Comparison of ENCODE assay signal across 38 cellular contexts in genomic region chr1:60069691-60070090, GRCh38. TPM values are rescaled to one million over a fixed set of nuclear protein-coding genes. Genes with fewer than 3 reads are reported as not detected.
"Had no signal": no experiment of that assay in that cellular context is flagged by ENCODE, and none has a peak within 500 bp of the region (broad histone marks: within the 10 kb centered on the region; RNA-seq: fewer than 3 reads in every experiment).

No MANE protein-coding gene starts in this region.

- H3K4me3 ChIP-seq: adrenal gland, ascending aorta, breast epithelium, cardiac muscle cell, coronary artery, dorsolateral prefrontal cortex, gastroesophageal sphincter, heart right ventricle had no signal

- H3K4me3 Mint-ChIP-seq: activated CD4-positive, alpha-beta memory T cell treated with anti-CD3 and anti-CD28 coated beads for 36 hours; activated CD8-positive, alpha-beta memory T cell treated with anti-CD3 and anti-CD28 coated beads, Interleukin-2, amount 10 ng/mL, durations not matched to agents 7 days and 5 days; activated CD8-positive, alpha-beta T cell treated with anti-CD3 and anti-CD28 coated beads, Interleukin-2, amount 10 ng/mL, durations not matched to agents 7 days and 5 days; activated naive CD4-positive, alpha-beta T cell treated with anti-CD3 and anti-CD28 coated beads for 36 hours; activated naive CD4-positive, alpha-beta T cell treated with anti-CD3 and anti-CD28 coated beads, Interleukin-2, amount 50 U/mL, for 24 hours; activated naive CD8-positive, alpha-beta T cell treated with anti-CD3 and anti-CD28 coated beads for 36 hours; activated naive CD8-positive, alpha-beta T cell treated with anti-CD3 and anti-CD28 coated beads, Interleukin-2, amount 50 U/mL, for 24 hours; activated T-helper 1 cell treated with anti-CD3 and anti-CD28 coated beads, Interleukin-12 subunit alpha, Interleukin-12 subunit beta, Interleukin-2, Interleukin-4 antibody, amounts not matched to agents 30 ng/mL and 10 ng/mL and 1 ng/mL, durations not matched to agents 14 hours and 24 hours and 36 hours; brain; dendritic cell treated with granulocyte-macrophage colony-stimulating factor and Interleukin-4, amounts not matched to agents 40 ng/mL and 50 ng/mL, for 4 days; endodermal cell; WTC11 had no signal

- H3K36me3 ChIP-seq: adrenal gland, ascending aorta, breast epithelium, cardiac muscle cell, gastroesophageal sphincter, heart right ventricle had no signal

- DNase-seq: activated CD4-positive, alpha-beta memory T cell treated with anti-CD3 and anti-CD28 coated beads for 36 hours; activated CD4-positive, alpha-beta T cell treated with anti-CD3 and anti-CD28 coated beads for 1 hour; activated CD4-positive, alpha-beta T cell treated with anti-CD3 and anti-CD28 coated beads for 4 hours; activated CD4-positive, alpha-beta T cell treated with anti-CD3 and anti-CD28 coated beads, Interleukin-2, amount 50 U/mL, for 1 hour; activated CD8-positive, alpha-beta memory T cell treated with anti-CD3 and anti-CD28 coated beads, Interleukin-2, amount 10 ng/mL, durations not matched to agents 7 days and 5 days; activated CD8-positive, alpha-beta memory T cell treated with anti-CD3 and anti-CD28 coated beads, Interleukin-2, amount 50 U/mL, for 4 hours; activated CD8-positive, alpha-beta T cell treated with anti-CD3 and anti-CD28 coated beads, Interleukin-2, amount 10 ng/mL, durations not matched to agents 7 days and 5 days; activated effector memory CD4-positive, alpha-beta T cell treated with anti-CD3 and anti-CD28 coated beads, Interleukin-2, amount 50 U/mL, for 16 hours; activated naive CD4-positive, alpha-beta T cell treated with anti-CD3 and anti-CD28 coated beads for 36 hours; activated naive CD8-positive, alpha-beta T cell treated with anti-CD3 and anti-CD28 coated beads for 36 hours; activated naive CD8-positive, alpha-beta T cell treated with anti-CD3 and anti-CD28 coated beads, Interleukin-2, amount 50 U/mL, for 24 hours; activated T-cell treated with anti-CD3 and anti-CD28 coated beads, Interleukin-2, amount 50 U/mL, for 1 hour; activated T-cell treated with anti-CD3 and anti-CD28 coated beads, Interleukin-2, amount 50 U/mL, for 48 hours; adrenal gland; central memory CD4-positive, alpha-beta T cell; cerebellar nuclear complex; dorsolateral prefrontal cortex; effector memory CD4-positive, alpha-beta T cell; endodermal cell; foreskin melanocyte; heart right ventricle; T-helper 2 cell had no signal

- H3K27me3 ChIP-seq: ascending aorta had no signal

- H3K4me1 ChIP-seq: adrenal gland, breast epithelium had no signal

- H3K4me1 Mint-ChIP-seq: activated CD8-positive, alpha-beta memory T cell treated with anti-CD3 and anti-CD28 coated beads, Interleukin-2, amount 10 ng/mL, durations not matched to agents 7 days and 5 days; activated naive CD4-positive, alpha-beta T cell treated with anti-CD3 and anti-CD28 coated beads, Interleukin-2, amount 50 U/mL, for 24 hours; activated naive CD8-positive, alpha-beta T cell treated with anti-CD3 and anti-CD28 coated beads for 36 hours; activated naive CD8-positive, alpha-beta T cell treated with anti-CD3 and anti-CD28 coated beads, Interleukin-2, amount 50 U/mL, for 24 hours; brain had no signal

- H3K36me3 Mint-ChIP-seq: activated CD4-positive, alpha-beta memory T cell treated with anti-CD3 and anti-CD28 coated beads for 36 hours; activated CD8-positive, alpha-beta memory T cell treated with anti-CD3 and anti-CD28 coated beads, Interleukin-2, amount 10 ng/mL, durations not matched to agents 7 days and 5 days; activated naive CD4-positive, alpha-beta T cell treated with anti-CD3 and anti-CD28 coated beads, Interleukin-2, amount 50 U/mL, for 24 hours; activated naive CD8-positive, alpha-beta T cell treated with anti-CD3 and anti-CD28 coated beads for 36 hours; brain; WTC11 had no signal

- H3K9me3 Mint-ChIP-seq: activated CD4-positive, alpha-beta memory T cell treated with anti-CD3 and anti-CD28 coated beads for 36 hours; activated naive CD4-positive, alpha-beta T cell treated with anti-CD3 and anti-CD28 coated beads for 36 hours; activated naive CD4-positive, alpha-beta T cell treated with anti-CD3 and anti-CD28 coated beads, Interleukin-2, amount 50 U/mL, for 24 hours; activated naive CD8-positive, alpha-beta T cell treated with anti-CD3 and anti-CD28 coated beads for 36 hours; activated naive CD8-positive, alpha-beta T cell treated with anti-CD3 and anti-CD28 coated beads, Interleukin-2, amount 50 U/mL, for 24 hours; activated T-helper 1 cell treated with anti-CD3 and anti-CD28 coated beads, Interleukin-12 subunit alpha, Interleukin-12 subunit beta, Interleukin-2, Interleukin-4 antibody, amounts not matched to agents 30 ng/mL and 10 ng/mL and 1 ng/mL, durations not matched to agents 14 hours and 24 hours and 36 hours; activated T-helper 2 cell treated with anti-CD3 and anti-CD28 coated beads, Interferon-gamma antibody, Interleukin-2, Interleukin-4, amounts not matched to agents 10 μg/mL and 5 μg/mL and 100 μg/mL, durations not matched to agents 14 hours and 24 hours and 36 hours; dendritic cell treated with granulocyte-macrophage colony-stimulating factor and Interleukin-4, amounts not matched to agents 40 ng/mL and 50 ng/mL, for 4 days; endodermal cell; WTC11 had no signal

- H3K9me3 ChIP-seq: adrenal gland, ascending aorta, breast epithelium, gastroesophageal sphincter, heart right ventricle had no signal

- H3K27ac ChIP-seq: adrenal gland, ascending aorta, breast epithelium, cardiac muscle cell, coronary artery, dorsolateral prefrontal cortex, gastroesophageal sphincter, heart right ventricle had no signal

- ATAC-seq: activated CD8-positive, alpha-beta memory T cell treated with anti-CD3 and anti-CD28 coated beads, Interleukin-2, amount 10 ng/mL, durations not matched to agents 7 days and 5 days; activated CD8-positive, alpha-beta T cell treated with anti-CD3 and anti-CD28 coated beads, Interleukin-2, amount 10 ng/mL, durations not matched to agents 7 days and 5 days; activated naive CD8-positive, alpha-beta T cell treated with anti-CD3 and anti-CD28 coated beads, Interleukin-2, amount 50 U/mL, for 24 hours; esophagus mucosa; gastroesophageal sphincter; heart right ventricle; WTC11 had no signal

- H3K27ac Mint-ChIP-seq: activated CD4-positive, alpha-beta memory T cell treated with anti-CD3 and anti-CD28 coated beads for 36 hours; activated CD8-positive, alpha-beta memory T cell treated with anti-CD3 and anti-CD28 coated beads, Interleukin-2, amount 10 ng/mL, durations not matched to agents 7 days and 5 days; activated CD8-positive, alpha-beta T cell treated with anti-CD3 and anti-CD28 coated beads, Interleukin-2, amount 10 ng/mL, durations not matched to agents 7 days and 5 days; activated naive CD4-positive, alpha-beta T cell treated with anti-CD3 and anti-CD28 coated beads for 36 hours; activated naive CD4-positive, alpha-beta T cell treated with anti-CD3 and anti-CD28 coated beads, Interleukin-2, amount 50 U/mL, for 24 hours; activated naive CD8-positive, alpha-beta T cell treated with anti-CD3 and anti-CD28 coated beads for 36 hours; activated naive CD8-positive, alpha-beta T cell treated with anti-CD3 and anti-CD28 coated beads, Interleukin-2, amount 50 U/mL, for 24 hours; activated T-helper 1 cell treated with anti-CD3 and anti-CD28 coated beads, Interleukin-12 subunit alpha, Interleukin-12 subunit beta, Interleukin-2, Interleukin-4 antibody, amounts not matched to agents 30 ng/mL and 10 ng/mL and 1 ng/mL, durations not matched to agents 14 hours and 24 hours and 36 hours; activated T-helper 2 cell treated with anti-CD3 and anti-CD28 coated beads, Interferon-gamma antibody, Interleukin-2, Interleukin-4, amounts not matched to agents 10 μg/mL and 5 μg/mL and 100 μg/mL, durations not matched to agents 14 hours and 24 hours and 36 hours; brain; dendritic cell treated with granulocyte-macrophage colony-stimulating factor and Interleukin-4, amounts not matched to agents 40 ng/mL and 50 ng/mL, for 4 days; endodermal cell; WTC11 had no signal

RNA-seq across cellular contexts. Expression of gene C1orf87, which starts 3.9 kb away (rescaled TPM):
- total RNA-seq: activated CD4-positive, alpha-beta memory T cell treated with anti-CD3 and anti-CD28 coated beads for 36 hours; activated CD8-positive, alpha-beta memory T cell treated with anti-CD3 and anti-CD28 coated beads for 36 hours; activated CD8-positive, alpha-beta memory T cell treated with anti-CD3 and anti-CD28 coated beads, Interleukin-2, amount 10 ng/mL, durations not matched to agents 7 days and 5 days; activated CD8-positive, alpha-beta T cell treated with anti-CD3 and anti-CD28 coated beads, Interleukin-2, amount 10 ng/mL, durations not matched to agents 7 days and 5 days; activated naive CD4-positive, alpha-beta T cell treated with anti-CD3 and anti-CD28 coated beads for 36 hours; activated naive CD8-positive, alpha-beta T cell treated with anti-CD3 and anti-CD28 coated beads for 36 hours; activated T-helper 1 cell treated with anti-CD3 and anti-CD28 coated beads, Interleukin-12 subunit alpha, Interleukin-12 subunit beta, Interleukin-2, Interleukin-4 antibody, amounts not matched to agents 30 ng/mL and 10 ng/mL and 1 ng/mL, durations not matched to agents 14 hours and 24 hours and 36 hours; activated T-helper 2 cell treated with anti-CD3 and anti-CD28 coated beads, Interferon-gamma antibody, Interleukin-2, Interleukin-4, amounts not matched to agents 10 μg/mL and 5 μg/mL and 100 μg/mL, durations not matched to agents 14 hours and 24 hours and 36 hours; ascending aorta; breast epithelium; cardiac muscle cell; endodermal cell; esophagus mucosa; fibroblast of villous mesenchyme; glomerular endothelial cell; heart right ventricle; T-helper 1 cell treated with Interleukin-12 subunit alpha and Interleukin-12 subunit beta and Interleukin-4 antibody, amounts not matched to agents 30 ng/mL and 1 ng/mL, for 36 hours had no signal
- polyA plus RNA-seq: adrenal gland, cardiac muscle cell, heart right ventricle had no signal
